8 cellular contexts compared by ENCODE assay signal in the genomic region with DNA sequence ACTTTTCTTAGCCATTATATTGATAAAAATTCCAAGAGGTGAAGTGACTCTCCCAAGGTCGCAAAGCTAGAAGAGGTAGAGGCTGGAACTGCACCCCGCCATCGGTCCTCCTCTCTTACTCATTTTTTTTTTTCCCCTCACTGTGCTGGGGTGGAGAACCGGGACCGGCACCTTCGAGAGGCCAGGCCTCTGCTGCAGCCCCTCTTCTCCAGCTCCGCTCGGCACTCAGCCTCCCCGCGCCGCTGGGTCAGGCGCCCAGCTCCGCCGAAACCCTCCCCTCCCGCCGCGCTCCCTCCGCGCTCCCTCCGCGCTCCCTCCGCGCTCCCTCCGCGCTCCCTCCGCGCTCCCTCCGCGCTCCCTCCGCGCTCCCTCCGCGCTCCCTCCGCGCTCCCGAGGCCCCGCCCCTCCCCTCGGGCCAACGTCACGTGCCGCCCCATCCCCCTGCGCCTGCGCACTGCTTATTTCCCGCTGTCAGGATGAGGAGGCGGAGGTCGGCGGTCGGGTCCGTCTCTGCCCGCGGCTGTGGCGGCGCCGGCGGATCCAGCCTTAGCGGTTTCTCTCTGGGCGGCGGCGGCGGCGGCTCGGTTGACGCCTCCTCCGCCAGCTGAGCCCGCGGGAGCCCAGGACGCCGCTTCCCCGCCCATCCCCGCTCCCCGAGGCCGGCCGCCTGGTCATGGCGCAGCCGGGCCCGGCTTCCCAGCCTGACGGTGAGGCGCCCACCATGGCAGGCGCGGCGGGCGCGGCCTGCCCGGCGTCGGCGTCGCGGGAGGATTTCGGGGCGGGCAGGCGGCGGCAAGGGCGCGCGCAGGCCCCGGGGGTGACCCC. TPM values are rescaled to one million over a fixed set of nuclear protein-coding genes. Genes with fewer than 3 reads are reported as not detected.
A peak's percentile ranks its signal among the peaks of the same experiment; 100 is the strongest.
DNase-seq lines count a peak whose midpoint lies in the region; ATAC-seq and TF ChIP-seq lines count a peak whose summit lies in the region.

A gene with protein sequence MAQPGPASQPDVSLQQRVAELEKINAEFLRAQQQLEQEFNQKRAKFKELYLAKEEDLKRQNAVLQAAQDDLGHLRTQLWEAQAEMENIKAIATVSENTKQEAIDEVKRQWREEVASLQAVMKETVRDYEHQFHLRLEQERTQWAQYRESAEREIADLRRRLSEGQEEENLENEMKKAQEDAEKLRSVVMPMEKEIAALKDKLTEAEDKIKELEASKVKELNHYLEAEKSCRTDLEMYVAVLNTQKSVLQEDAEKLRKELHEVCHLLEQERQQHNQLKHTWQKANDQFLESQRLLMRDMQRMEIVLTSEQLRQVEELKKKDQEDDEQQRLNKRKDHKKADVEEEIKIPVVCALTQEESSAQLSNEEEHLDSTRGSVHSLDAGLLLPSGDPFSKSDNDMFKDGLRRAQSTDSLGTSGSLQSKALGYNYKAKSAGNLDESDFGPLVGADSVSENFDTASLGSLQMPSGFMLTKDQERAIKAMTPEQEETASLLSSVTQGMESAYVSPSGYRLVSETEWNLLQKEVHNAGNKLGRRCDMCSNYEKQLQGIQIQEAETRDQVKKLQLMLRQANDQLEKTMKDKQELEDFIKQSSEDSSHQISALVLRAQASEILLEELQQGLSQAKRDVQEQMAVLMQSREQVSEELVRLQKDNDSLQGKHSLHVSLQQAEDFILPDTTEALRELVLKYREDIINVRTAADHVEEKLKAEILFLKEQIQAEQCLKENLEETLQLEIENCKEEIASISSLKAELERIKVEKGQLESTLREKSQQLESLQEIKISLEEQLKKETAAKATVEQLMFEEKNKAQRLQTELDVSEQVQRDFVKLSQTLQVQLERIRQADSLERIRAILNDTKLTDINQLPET (plus strand): TSS at position 471 of the 825 bp plus-strand sequence. CDS start 203 bp downstream, at position 674.

- H3K9ac ChIP-seq in duodenal mucosa (ENCODE audit: low read depth in 1 of 2, low read length in 2 of 2), result peak within 1 kb of the TSS; percentile 63 to 64

- H3K27ac Mint-ChIP-seq in activated CD4-positive, alpha-beta memory T cell treated with anti-CD3 and anti-CD28 coated beads, Interleukin-2, amount 10 ng/mL, durations not matched to agents 7 days and 5 days, result peak within 1 kb of the TSS; percentile 84

- H3K9me3 Mint-ChIP-seq in activated CD4-positive, alpha-beta memory T cell treated with anti-CD3 and anti-CD28 coated beads, Interleukin-2, amount 10 ng/mL, durations not matched to agents 7 days and 5 days, result no peaks in the 10 kb centered on the region

- TF ChIP-seq POLR2A in lower leg skin (IDR thresholded peaks at IDR 0.05), result no peak

- no peaks in the 10 kb centered on the region for H3K27me3 Mint-ChIP-seq in activated CD4-positive, alpha-beta memory T cell treated with anti-CD3 and anti-CD28 coated beads, Interleukin-2, amount 10 ng/mL, durations not matched to agents 7 days and 5 days

- DNase-seq in AG09309 (ENCODE audit: low read depth) (peak; percentile 43), NCI-H82 (lab: John Stamatoyannopoulos, UW) (peak; percentile 95), lower leg skin (ENCODE audit: low spot score in 2 of 2) (peak; percentile 83 to 98)
- peak; percentile 93 for DNase-seq in activated CD4-positive, alpha-beta memory T cell treated with anti-CD3 and anti-CD28 coated beads, Interleukin-2, amount 10 ng/mL, durations not matched to agents 7 days and 5 days
- DNase-seq in stimulated activated CD4-positive, alpha-beta T cell treated with anti-CD3 and anti-CD28 coated beads, Interleukin-4, amount 100 ng/mL, for 4 hours, result peak; percentile 89 to 95

- peaks cover 0 to 3% of the 10 kb centered on the region in 2 donors for H3K36me3 ChIP-seq in duodenal mucosa (ENCODE audit: control insufficient read depth in 1 of 2, insufficient read depth in 2 of 2, low read length in 2 of 2)

- POLR2A ChIA-PET in activated CD4-positive, alpha-beta memory T cell treated with anti-CD3 and anti-CD28 coated beads, Interleukin-2, amount 10 ng/mL, durations not matched to agents 7 days and 5 days (lab: Charles Lee), result interaction anchor here (0.6 to 2.0 kb wide), 19 partner anchors 8 to 161 kb away, joined by 3 to 7 read pairs (median 4); partner anchors contain the start of genes C1QBP, NUP88 and ZNF594

- H3K27me3 ChIP-seq in duodenal mucosa (ENCODE audit: control insufficient read depth in 1 of 2, insufficient read depth in 2 of 2, low read length in 2 of 2), result no peaks in the 10 kb centered on the region

- ATAC-seq in GM19035 (IDR thresholded peaks at IDR 0.05; ENCODE audit: unreplicated experiment), result peak; percentile 76
- ATAC-seq in HG03521 (IDR thresholded peaks at IDR 0.05; ENCODE audit: unreplicated experiment), result peak; percentile 70

- H3K9me3 ChIP-seq in duodenal mucosa (ENCODE audit: control insufficient read depth in 1 of 2, low read length in 2 of 2), result no peaks in the 10 kb centered on the region

- 1 to 2% methylated on average over 18 to 89 of the region's 97 CpGs for WGBS in lower leg skin, 2 donors

- H3K36me3 Mint-ChIP-seq in activated CD4-positive, alpha-beta memory T cell treated with anti-CD3 and anti-CD28 coated beads, Interleukin-2, amount 10 ng/mL, durations not matched to agents 7 days and 5 days (ENCODE audit: low read depth), result peaks cover 14% of the 10 kb centered on the region

- peaks cover 33% of the 10 kb centered on the region for H3K4me1 Mint-ChIP-seq in activated CD4-positive, alpha-beta memory T cell treated with anti-CD3 and anti-CD28 coated beads, Interleukin-2, amount 10 ng/mL, durations not matched to agents 7 days and 5 days

- H3K4me1 ChIP-seq in duodenal mucosa (ENCODE audit: control insufficient read depth in 1 of 2, insufficient read depth in 2 of 2, low read length in 2 of 2), result peaks cover 18 to 21% of the 10 kb centered on the region in 2 donors

- peak within 1 kb of the TSS; percentile 88 for H3K4me3 Mint-ChIP-seq in activated CD4-positive, alpha-beta memory T cell treated with anti-CD3 and anti-CD28 coated beads, Interleukin-2, amount 10 ng/mL, durations not matched to agents 7 days and 5 days

- TF ChIP-seq CTCF in AG09309 (IDR thresholded peaks at IDR 0.05; ENCODE audit: control insufficient read depth, insufficient read depth, low read depth, low read length, missing control alignments), result peak; percentile 12
- no peak for TF ChIP-seq CTCF in lower leg skin (IDR thresholded peaks at IDR 0.05)

- intact Hi-C loops in lower leg skin (cut with DNase I; ENCODE audit: low total_unique reads), result no loop called here

- peak within 1 kb of the TSS; percentile 88 for H3K27ac ChIP-seq in duodenal mucosa (ENCODE audit: low read depth, low read length)

- H3K4me3 ChIP-seq in AG09309 (ENCODE audit: control insufficient read depth, low read depth, low read length), result peak within 1 kb of the TSS; percentile 78
- peak within 1 kb of the TSS; percentile 74 to 76 for H3K4me3 ChIP-seq in duodenal mucosa (ENCODE audit: low read depth in 1 of 2, low read length in 2 of 2)
- H3K4me3 ChIP-seq in lower leg skin (ENCODE audit: low read depth, poor library complexity, severe bottlenecking), result peak within 1 kb of the TSS; percentile 63

- CTCF ChIA-PET in activated CD4-positive, alpha-beta memory T cell treated with anti-CD3 and anti-CD28 coated beads, Interleukin-2, amount 10 ng/mL, durations not matched to agents 7 days and 5 days (lab: Charles Lee), result interaction anchor here (1.0 to 2.0 kb wide), 5 partner anchors 8 to 219 kb away, joined by 3 to 7 read pairs (median 4); no protein-coding TSS in a partner anchor

RNA-seq across cellular contexts. Expression of the gene that starts here (rescaled TPM):
- 10 to 100 TPM; 37.3 to 37.8 TPM for total RNA-seq in activated CD4-positive, alpha-beta memory T cell treated with anti-CD3 and anti-CD28 coated beads, Interleukin-2, amount 10 ng/mL, durations not matched to agents 7 days and 5 days
- total RNA-seq in lower leg skin, result 10 to 100 TPM; 16.5 to 27.4 (median 25.4) TPM

Comparison
In these comparisons a context has a peak if more than half of its experiments do, and no peak if none do; other contexts are left out.
1. Peak in every context shown above with its lines: DNase-seq, ATAC-seq, H3K4me3 ChIP-seq and H3K27ac ChIP-seq.
2. DNase-seq: peak in every context shown above with its lines; median percentile 95 in NCI-H82; 93 in activated CD4-positive, alpha-beta memory T cell treated with anti-CD3 and anti-CD28 coated beads, Interleukin-2, amount 10 ng/mL, durations not matched to agents 7 days and 5 days; 92 in stimulated activated CD4-positive, alpha-beta T cell treated with anti-CD3 and anti-CD28 coated beads, Interleukin-4, amount 100 ng/mL, for 4 hours; 90 in lower leg skin; 43 in AG09309.